Comparison of ENCODE assay signal across 8 cellular contexts in genomic region chr1:169485427-169486280, GRCh38. TPM values are rescaled to one million over a fixed set of nuclear protein-coding genes. Genes with fewer than 3 reads are reported as not detected.
DNase-seq lines count a peak whose midpoint lies in the region; ATAC-seq and TF ChIP-seq lines count a peak whose summit lies in the region.

Gene SLC19A2 (minus strand): TSS chr1:169485944. CDS start chr1:169485766, 178 bp downstream.

- H3K27ac ChIP-seq in upper lobe of right lung = peak within 1 kb of the TSS; percentile 99

- DNase-seq in GM13976 (ENCODE audit: low spot score) (peak; percentile 98), NCI-H146 (lab: John Stamatoyannopoulos, UW) (peak; percentile 99), T-helper 1 cell (peak; percentile 88 to 97 (median 90)), amniotic stem cell (lab: John Stamatoyannopoulos, UW) (peak; percentile 98), left cardiac atrium (peak; percentile 100), posterior vena cava (ENCODE audit: low spot score) (peak; percentile 100), upper lobe of right lung (peak; percentile 100)

- H3K27me3 ChIP-seq in upper lobe of right lung = no peaks in the 10 kb centered on the region

- TF ChIP-seq CTCF in GM13976 (IDR thresholded peaks at IDR 0.05; ENCODE audit: borderline replicate concordance, control extremely low read depth, extremely low read depth, insufficient read depth, missing control alignments) (peak; percentile 30), upper lobe of right lung (IDR thresholded peaks at IDR 0.05) (peak; percentile 44)

- peaks cover 22% of the 10 kb centered on the region for H3K4me1 ChIP-seq in upper lobe of right lung

- H3K4me3 ChIP-seq in upper lobe of right lung = peak within 1 kb of the TSS; percentile 87

- H3K36me3 ChIP-seq in upper lobe of right lung = no peaks in the 10 kb centered on the region

- peak; percentile 98 for ATAC-seq in HG02870 (IDR thresholded peaks at IDR 0.05; ENCODE audit: unreplicated experiment)
- peak; percentile 98 to 99 for ATAC-seq in left cardiac atrium
- peak; percentile 98 for ATAC-seq in upper lobe of right lung

- H3K9me3 ChIP-seq in upper lobe of right lung = no peaks in the 10 kb centered on the region

- intact Hi-C loops in left cardiac atrium (cut with DNase I) (no loop called here), posterior vena cava (cut with DNase I) (no loop called here), upper lobe of right lung (cut with DNase I) (no loop called here)

- in situ Hi-C loops in GM13976 (cut with MboI; ENCODE audit: low sequenced_read_pairs, unreplicated experiment) = no loop called here

RNA-seq across cellular contexts. Expression of gene SLC19A2, which starts in this region (rescaled TPM):
- 10 to 100 TPM; 17.8 to 28.7 TPM for total RNA-seq in left cardiac atrium
- total RNA-seq in posterior vena cava = 10 to 100 TPM; 22.1 to 40.6 TPM
- total RNA-seq in upper lobe of right lung = 12.8 TPM

Comparison
In these comparisons a context has a peak if more than half of its experiments do, and no peak if none do; other contexts are left out.
1. Peak in every context shown above with its lines: DNase-seq, ATAC-seq, H3K4me3 ChIP-seq and H3K27ac ChIP-seq.